Comparison of ENCODE assay signal across 18 cellular contexts in the genomic region with DNA sequence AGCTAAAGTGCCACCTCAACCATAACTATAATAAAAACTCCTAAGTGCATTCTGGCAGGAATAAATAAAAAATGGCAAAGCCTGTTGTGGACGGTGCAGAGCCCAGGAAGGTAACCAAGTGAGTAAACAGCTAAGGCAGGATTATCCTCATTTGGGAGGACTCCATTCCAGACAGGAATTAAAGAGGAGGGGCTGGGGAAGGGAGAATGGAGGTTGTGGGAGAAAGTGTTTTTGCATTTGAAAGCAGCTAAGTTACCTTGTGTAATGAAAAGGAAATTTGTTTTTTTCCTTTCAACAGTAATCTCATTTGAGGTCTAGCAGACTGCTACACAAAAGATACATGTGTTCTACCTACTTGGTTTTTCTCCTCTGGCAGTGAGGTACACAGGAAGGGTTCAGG.
"Had no signal": no experiment of that assay in that cellular context is flagged by ENCODE, and none has a peak within 500 bp of the region (broad histone marks: within the 10 kb centered on the region; RNA-seq: fewer than 3 reads in every experiment).

No MANE protein-coding gene starts in this region.

- H3K4me3 Mint-ChIP-seq: activated CD4-positive, alpha-beta memory T cell treated with anti-CD3 and anti-CD28 coated beads, Interleukin-2, amount 10 ng/mL, durations not matched to agents 7 days and 5 days; activated CD4-positive, alpha-beta T cell treated with anti-CD3 and anti-CD28 coated beads for 36 hours; activated CD8-positive, alpha-beta memory T cell treated with anti-CD3 and anti-CD28 coated beads, Interleukin-2, amount 10 ng/mL, durations not matched to agents 7 days and 5 days; activated naive CD8-positive, alpha-beta T cell; nephron progenitor cell; T-helper 17 cell had no signal

- H3K27me3 Mint-ChIP-seq: activated CD4-positive, alpha-beta memory T cell treated with anti-CD3 and anti-CD28 coated beads, Interleukin-2, amount 10 ng/mL, durations not matched to agents 7 days and 5 days; activated CD4-positive, alpha-beta T cell treated with anti-CD3 and anti-CD28 coated beads for 36 hours; activated CD8-positive, alpha-beta memory T cell treated with anti-CD3 and anti-CD28 coated beads, Interleukin-2, amount 10 ng/mL, durations not matched to agents 7 days and 5 days; activated naive CD8-positive, alpha-beta T cell; T-helper 17 cell had no signal

- H3K4me1 Mint-ChIP-seq: activated CD4-positive, alpha-beta memory T cell treated with anti-CD3 and anti-CD28 coated beads, Interleukin-2, amount 10 ng/mL, durations not matched to agents 7 days and 5 days; activated CD8-positive, alpha-beta memory T cell treated with anti-CD3 and anti-CD28 coated beads, Interleukin-2, amount 10 ng/mL, durations not matched to agents 7 days and 5 days; nephron progenitor cell had no signal

- H3K9me3 ChIP-seq: gastrocnemius medialis, lower lobe of right lung, psoas muscle, tibial nerve had no signal

- H3K27ac ChIP-seq: gastrocnemius medialis, lower lobe of right lung, psoas muscle, skin epidermis, tibial nerve had no signal

- H3K36me3 ChIP-seq: gastrocnemius medialis, lower lobe of right lung, tibial nerve had no signal

- H3K4me3 ChIP-seq: gastrocnemius medialis, lower lobe of right lung, psoas muscle, skin epidermis, tibial nerve had no signal

- H3K4me1 ChIP-seq: lower lobe of right lung, tibial nerve had no signal

- DNase-seq: activated CD4-positive, alpha-beta memory T cell treated with anti-CD3 and anti-CD28 coated beads, Interleukin-2, amount 10 ng/mL, durations not matched to agents 7 days and 5 days; activated CD4-positive, alpha-beta T cell treated with anti-CD3 and anti-CD28 coated beads for 36 hours; activated CD8-positive, alpha-beta memory T cell treated with anti-CD3 and anti-CD28 coated beads, Interleukin-2, amount 10 ng/mL, durations not matched to agents 7 days and 5 days; effector CD4-positive, alpha-beta T cell; gastrocnemius medialis; head of caudate nucleus; lower lobe of right lung; midbrain; nephron progenitor cell; psoas muscle; right cardiac atrium; stimulated activated naive CD8-positive, alpha-beta T cell treated with anti-CD3 and anti-CD28 coated beads, Interleukin-15, Interleukin-2, amounts not matched to agents 100 U/mL and 50 U/mL, for 24 hours; substantia nigra; T-helper 17 cell had no signal

- ATAC-seq: activated CD4-positive, alpha-beta T cell treated with anti-CD3 and anti-CD28 coated beads for 36 hours; activated CD8-positive, alpha-beta memory T cell treated with anti-CD3 and anti-CD28 coated beads, Interleukin-2, amount 10 ng/mL, durations not matched to agents 7 days and 5 days; esophagus mucosa; gastrocnemius medialis; lower lobe of right lung; psoas muscle; right cardiac atrium; stimulated activated naive CD8-positive, alpha-beta T cell treated with anti-CD3 and anti-CD28 coated beads, Interleukin-15, Interleukin-2, amounts not matched to agents 100 U/mL and 50 U/mL, for 24 hours; T-helper 17 cell had no signal

- H3K27ac Mint-ChIP-seq: activated CD4-positive, alpha-beta memory T cell treated with anti-CD3 and anti-CD28 coated beads, Interleukin-2, amount 10 ng/mL, durations not matched to agents 7 days and 5 days; activated CD4-positive, alpha-beta T cell treated with anti-CD3 and anti-CD28 coated beads for 36 hours; activated CD8-positive, alpha-beta memory T cell treated with anti-CD3 and anti-CD28 coated beads, Interleukin-2, amount 10 ng/mL, durations not matched to agents 7 days and 5 days; activated naive CD8-positive, alpha-beta T cell; nephron progenitor cell; T-helper 17 cell had no signal

- H3K9me3 Mint-ChIP-seq: nephron progenitor cell had no signal

- H3K27me3 ChIP-seq: gastrocnemius medialis, tibial nerve had no signal
